Comparison of ENCODE assay signal across 21 cellular contexts in the genomic region with DNA sequence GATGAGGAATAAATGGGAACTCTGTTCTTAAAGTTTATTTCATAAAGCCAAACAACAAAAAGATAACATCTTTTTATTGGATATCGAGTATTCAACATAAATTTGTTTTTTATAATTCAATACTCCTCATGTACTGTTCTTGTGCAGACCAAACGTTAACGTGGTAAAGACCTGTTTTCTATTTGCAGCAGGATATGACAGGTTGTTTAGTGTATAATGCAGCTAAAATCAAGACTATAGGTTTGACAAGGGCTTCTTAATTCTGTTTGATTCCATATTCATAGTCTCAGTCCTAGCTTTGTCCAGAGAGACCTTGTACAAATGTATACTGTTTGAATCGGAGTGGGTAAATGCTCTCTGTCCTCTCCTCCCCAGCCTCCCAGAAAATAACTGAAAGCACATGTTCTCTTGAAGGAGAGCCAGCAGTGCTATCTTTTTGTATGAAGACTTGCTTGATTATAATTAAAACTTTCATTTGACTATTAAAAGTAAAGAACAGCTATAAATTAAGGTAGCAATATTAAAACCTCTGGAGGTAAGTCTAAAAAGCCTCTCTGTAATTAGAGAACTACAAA. TPM values are rescaled to one million over a fixed set of nuclear protein-coding genes. Genes with fewer than 3 reads are reported as not detected.
"Had no signal": no experiment of that assay in that cellular context is flagged by ENCODE, and none has a peak within 500 bp of the region (broad histone marks: within the 10 kb centered on the region; RNA-seq: fewer than 3 reads in every experiment).

No MANE protein-coding gene starts in this region.

- DNase-seq: activated CD4-positive, alpha-beta T cell treated with anti-CD3 and anti-CD28 coated beads, Interleukin-2, amount 50 U/mL, for 1 hour; activated CD4-positive, CD25-positive, alpha-beta regulatory T cell; activated CD8-positive, alpha-beta memory T cell treated with anti-CD3 and anti-CD28 coated beads, Interleukin-2, amount 10 ng/mL, durations not matched to agents 7 days and 5 days; activated T-cell treated with anti-CD3 and anti-CD28 coated beads, Interleukin-2, amount 50 U/mL, for 1 hour; anterior cingulate cortex; dermis blood vessel endothelial cell; effector memory CD8-positive, alpha-beta T cell; gastrocnemius medialis; heart left ventricle; left cardiac atrium; ovary; sigmoid colon; spleen; T-helper 2 cell; thyroid gland had no signal

- H3K27ac Mint-ChIP-seq: activated CD8-positive, alpha-beta memory T cell treated with anti-CD3 and anti-CD28 coated beads, Interleukin-2, amount 10 ng/mL, durations not matched to agents 7 days and 5 days; effector memory CD8-positive, alpha-beta T cell had no signal

- H3K9me3 ChIP-seq: gastrocnemius medialis, heart left ventricle, ovary, sigmoid colon, spleen, thyroid gland had no signal

- H3K4me3 Mint-ChIP-seq: activated CD8-positive, alpha-beta memory T cell treated with anti-CD3 and anti-CD28 coated beads, Interleukin-2, amount 10 ng/mL, durations not matched to agents 7 days and 5 days; effector memory CD8-positive, alpha-beta T cell had no signal

- H3K9me3 Mint-ChIP-seq: effector memory CD8-positive, alpha-beta T cell had no signal

- H3K27me3 Mint-ChIP-seq: activated CD8-positive, alpha-beta memory T cell treated with anti-CD3 and anti-CD28 coated beads, Interleukin-2, amount 10 ng/mL, durations not matched to agents 7 days and 5 days; effector memory CD8-positive, alpha-beta T cell had no signal

- H3K4me3 ChIP-seq: gastrocnemius medialis, heart left ventricle, ovary, sigmoid colon, spleen, thyroid gland had no signal

- H3K27ac ChIP-seq: epithelial cell of prostate, gastrocnemius medialis, heart left ventricle, sigmoid colon had no signal

- H3K4me1 ChIP-seq: gastrocnemius medialis had no signal

- H3K36me3 ChIP-seq: gastrocnemius medialis, heart left ventricle, ovary, sigmoid colon, spleen, thyroid gland had no signal

- ATAC-seq: activated CD8-positive, alpha-beta memory T cell treated with anti-CD3 and anti-CD28 coated beads, Interleukin-2, amount 10 ng/mL, durations not matched to agents 7 days and 5 days; effector memory CD8-positive, alpha-beta T cell; gastrocnemius medialis; heart left ventricle; left cardiac atrium had no signal

- FAIRE-seq: bronchial epithelial cell, TTC549, urothelium cell line had no signal

- H3K27me3 ChIP-seq: gastrocnemius medialis, ovary, sigmoid colon, thyroid gland had no signal

RNA-seq across cellular contexts. Expression of a gene that starts 51.8 kb away (rescaled TPM):
- total RNA-seq: activated CD8-positive, alpha-beta memory T cell treated with anti-CD3 and anti-CD28 coated beads, Interleukin-2, amount 10 ng/mL, durations not matched to agents 7 days and 5 days; bronchial epithelial cell; chondrocyte; dermis blood vessel endothelial cell; gastrocnemius medialis; left cardiac atrium; lung microvascular endothelial cell; sigmoid colon had no signal
- polyA plus RNA-seq: heart left ventricle had no signal
